Comparison of ENCODE assay signal across 1 cellular context in the genomic region with DNA sequence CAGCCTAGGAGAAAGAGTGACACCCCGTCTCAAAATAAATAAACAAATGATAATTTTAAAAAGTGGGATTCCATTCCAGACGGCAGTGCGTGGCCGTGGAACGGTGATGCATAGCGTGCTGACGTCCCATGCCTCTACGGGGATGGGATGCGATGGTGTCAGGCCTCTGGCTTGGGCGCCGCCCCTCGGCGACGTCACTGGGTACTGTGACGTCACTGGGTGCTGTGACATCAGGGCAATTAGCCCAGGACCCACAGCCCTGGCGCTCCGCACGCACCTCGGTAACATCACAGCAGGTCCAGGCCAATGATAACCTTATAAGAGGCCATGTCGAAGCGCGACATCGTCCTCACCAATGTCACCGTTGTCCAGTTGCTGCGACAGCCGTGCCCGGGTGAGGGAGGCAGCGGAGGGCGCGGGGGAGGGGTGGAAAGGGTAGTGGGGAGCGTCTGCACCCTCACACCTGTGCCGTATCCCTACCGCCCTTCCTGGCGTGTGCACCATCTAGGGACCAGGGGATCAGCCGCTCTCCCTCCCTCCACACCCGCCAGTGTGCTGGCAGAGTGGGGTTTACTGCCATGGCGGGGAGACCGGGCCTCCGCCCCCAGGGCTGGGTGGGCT.
TF ChIP-seq lines count a peak whose summit lies in the region.

TSS of gene GAPDHS (plus strand) at position 256 of the 621 bp plus-strand sequence. CDS start at position 328, 72 bp downstream.

TF ChIP-seq in GM12878, 131 proteins besides CTCF, POLR2A, EP300 and RAD21:
- TF ChIP-seq CREB1 (IDR thresholded peaks at IDR 0.05; ENCODE audit: low read depth), result peak; percentile 52; the same call in 1 of the 2 replicates
- TF ChIP-seq CREM (IDR thresholded peaks at IDR 0.05; ENCODE audit: low read depth), result peak; percentile 46
- TF ChIP-seq IRF3 (IDR thresholded peaks at IDR 0.05), result no peak
- TF ChIP-seq PKNOX1 (IDR thresholded peaks at IDR 0.05), result no peak
